In the genomic region with DNA sequence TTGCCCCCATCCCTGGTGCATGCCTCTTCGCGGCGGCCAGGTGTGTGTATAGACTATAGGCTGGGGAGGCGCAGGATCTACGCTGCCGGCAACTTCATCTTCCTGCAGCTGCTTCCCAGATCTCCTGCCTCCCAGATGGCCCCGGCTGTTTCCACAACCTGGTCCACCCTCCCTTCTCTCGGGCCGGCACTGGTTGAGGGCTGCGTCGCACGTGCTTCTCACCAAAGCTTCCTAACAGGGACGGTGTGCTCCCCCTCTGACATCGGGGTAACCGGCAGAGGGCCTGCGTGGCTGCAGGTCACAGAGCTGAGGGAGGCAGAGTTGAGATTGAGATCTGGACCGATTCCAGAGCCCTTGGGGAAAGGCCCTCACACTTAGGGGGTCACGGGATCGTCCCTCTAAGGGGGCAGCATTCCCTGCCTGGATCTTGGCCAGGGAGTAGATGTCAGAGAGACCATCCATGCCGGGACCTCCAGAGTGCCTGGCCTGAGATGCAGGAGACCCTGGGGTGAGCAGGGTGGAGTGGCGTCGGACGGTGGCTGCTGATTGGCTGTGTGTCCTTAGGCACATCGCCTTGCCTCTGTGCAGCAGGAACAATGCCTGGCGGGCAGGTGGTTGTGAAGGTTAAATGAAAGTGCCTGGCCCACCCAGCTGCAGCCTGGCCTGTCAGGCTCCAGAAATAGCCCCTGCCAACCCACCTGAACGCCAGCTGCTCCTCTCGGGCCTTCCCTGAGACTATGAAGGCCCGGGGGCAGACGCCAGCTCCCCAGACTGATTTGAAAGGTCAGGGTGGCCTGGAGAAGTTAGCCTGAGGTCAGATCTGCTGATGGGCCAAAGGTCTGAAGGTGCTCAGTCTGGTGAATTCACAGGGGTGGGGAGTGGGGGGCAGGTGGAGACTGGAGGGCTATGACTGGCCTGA, we compare ENCODE assay signal across 1 cellular context.
TF ChIP-seq lines count a peak whose summit lies in the region.

No MANE protein-coding gene starts in this region.

TF ChIP-seq in GM23338, 12 proteins besides CTCF, POLR2A, EP300 and RAD21 (continued from another document):
- TF ChIP-seq, protein P1, sequence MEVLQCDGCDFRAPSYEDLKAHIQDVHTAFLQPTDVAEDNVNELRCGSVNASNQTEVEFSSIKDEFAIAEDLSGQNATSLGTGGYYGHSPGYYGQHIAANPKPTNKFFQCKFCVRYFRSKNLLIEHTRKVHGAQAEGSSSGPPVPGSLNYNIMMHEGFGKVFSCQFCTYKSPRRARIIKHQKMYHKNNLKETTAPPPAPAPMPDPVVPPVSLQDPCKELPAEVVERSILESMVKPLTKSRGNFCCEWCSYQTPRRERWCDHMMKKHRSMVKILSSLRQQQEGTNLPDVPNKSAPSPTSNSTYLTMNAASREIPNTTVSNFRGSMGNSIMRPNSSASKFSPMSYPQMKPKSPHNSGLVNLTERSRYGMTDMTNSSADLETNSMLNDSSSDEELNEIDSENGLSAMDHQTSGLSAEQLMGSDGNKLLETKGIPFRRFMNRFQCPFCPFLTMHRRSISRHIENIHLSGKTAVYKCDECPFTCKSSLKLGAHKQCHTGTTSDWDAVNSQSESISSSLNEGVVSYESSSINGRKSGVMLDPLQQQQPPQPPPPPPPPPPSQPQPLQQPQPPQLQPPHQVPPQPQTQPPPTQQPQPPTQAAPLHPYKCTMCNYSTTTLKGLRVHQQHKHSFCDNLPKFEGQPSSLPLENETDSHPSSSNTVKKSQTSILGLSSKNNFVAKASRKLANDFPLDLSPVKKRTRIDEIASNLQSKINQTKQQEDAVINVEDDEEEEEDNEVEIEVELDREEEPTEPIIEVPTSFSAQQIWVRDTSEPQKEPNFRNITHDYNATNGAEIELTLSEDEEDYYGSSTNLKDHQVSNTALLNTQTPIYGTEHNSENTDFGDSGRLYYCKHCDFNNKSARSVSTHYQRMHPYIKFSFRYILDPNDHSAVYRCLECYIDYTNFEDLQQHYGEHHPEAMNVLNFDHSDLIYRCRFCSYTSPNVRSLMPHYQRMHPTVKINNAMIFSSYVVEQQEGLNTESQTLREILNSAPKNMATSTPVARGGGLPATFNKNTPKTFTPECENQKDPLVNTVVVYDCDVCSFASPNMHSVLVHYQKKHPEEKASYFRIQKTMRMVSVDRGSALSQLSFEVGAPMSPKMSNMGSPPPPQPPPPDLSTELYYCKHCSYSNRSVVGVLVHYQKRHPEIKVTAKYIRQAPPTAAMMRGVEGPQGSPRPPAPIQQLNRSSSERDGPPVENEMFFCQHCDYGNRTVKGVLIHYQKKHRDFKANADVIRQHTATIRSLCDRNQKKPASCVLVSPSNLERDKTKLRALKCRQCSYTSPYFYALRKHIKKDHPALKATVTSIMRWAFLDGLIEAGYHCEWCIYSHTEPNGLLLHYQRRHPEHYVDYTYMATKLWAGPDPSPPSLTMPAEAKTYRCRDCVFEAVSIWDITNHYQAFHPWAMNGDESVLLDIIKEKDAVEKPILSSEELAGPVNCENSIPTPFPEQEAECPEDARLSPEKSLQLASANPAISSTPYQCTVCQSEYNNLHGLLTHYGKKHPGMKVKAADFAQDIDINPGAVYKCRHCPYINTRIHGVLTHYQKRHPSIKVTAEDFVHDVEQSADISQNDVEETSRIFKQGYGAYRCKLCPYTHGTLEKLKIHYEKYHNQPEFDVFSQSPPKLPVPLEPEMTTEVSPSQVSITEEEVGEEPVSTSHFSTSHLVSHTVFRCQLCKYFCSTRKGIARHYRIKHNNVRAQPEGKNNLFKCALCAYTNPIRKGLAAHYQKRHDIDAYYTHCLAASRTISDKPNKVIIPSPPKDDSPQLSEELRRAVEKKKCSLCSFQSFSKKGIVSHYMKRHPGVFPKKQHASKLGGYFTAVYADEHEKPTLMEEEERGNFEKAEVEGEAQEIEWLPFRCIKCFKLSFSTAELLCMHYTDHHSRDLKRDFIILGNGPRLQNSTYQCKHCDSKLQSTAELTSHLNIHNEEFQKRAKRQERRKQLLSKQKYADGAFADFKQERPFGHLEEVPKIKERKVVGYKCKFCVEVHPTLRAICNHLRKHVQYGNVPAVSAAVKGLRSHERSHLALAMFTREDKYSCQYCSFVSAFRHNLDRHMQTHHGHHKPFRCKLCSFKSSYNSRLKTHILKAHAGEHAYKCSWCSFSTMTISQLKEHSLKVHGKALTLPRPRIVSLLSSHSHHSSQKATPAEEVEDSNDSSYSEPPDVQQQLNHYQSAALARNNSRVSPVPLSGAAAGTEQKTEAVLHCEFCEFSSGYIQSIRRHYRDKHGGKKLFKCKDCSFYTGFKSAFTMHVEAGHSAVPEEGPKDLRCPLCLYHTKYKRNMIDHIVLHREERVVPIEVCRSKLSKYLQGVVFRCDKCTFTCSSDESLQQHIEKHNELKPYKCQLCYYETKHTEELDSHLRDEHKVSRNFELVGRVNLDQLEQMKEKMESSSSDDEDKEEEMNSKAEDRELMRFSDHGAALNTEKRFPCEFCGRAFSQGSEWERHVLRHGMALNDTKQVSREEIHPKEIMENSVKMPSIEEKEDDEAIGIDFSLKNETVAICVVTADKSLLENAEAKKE (CRISPR knock-in tag; IDR thresholded peaks at IDR 0.05) = no peak
- TF ChIP-seq, protein P2, sequence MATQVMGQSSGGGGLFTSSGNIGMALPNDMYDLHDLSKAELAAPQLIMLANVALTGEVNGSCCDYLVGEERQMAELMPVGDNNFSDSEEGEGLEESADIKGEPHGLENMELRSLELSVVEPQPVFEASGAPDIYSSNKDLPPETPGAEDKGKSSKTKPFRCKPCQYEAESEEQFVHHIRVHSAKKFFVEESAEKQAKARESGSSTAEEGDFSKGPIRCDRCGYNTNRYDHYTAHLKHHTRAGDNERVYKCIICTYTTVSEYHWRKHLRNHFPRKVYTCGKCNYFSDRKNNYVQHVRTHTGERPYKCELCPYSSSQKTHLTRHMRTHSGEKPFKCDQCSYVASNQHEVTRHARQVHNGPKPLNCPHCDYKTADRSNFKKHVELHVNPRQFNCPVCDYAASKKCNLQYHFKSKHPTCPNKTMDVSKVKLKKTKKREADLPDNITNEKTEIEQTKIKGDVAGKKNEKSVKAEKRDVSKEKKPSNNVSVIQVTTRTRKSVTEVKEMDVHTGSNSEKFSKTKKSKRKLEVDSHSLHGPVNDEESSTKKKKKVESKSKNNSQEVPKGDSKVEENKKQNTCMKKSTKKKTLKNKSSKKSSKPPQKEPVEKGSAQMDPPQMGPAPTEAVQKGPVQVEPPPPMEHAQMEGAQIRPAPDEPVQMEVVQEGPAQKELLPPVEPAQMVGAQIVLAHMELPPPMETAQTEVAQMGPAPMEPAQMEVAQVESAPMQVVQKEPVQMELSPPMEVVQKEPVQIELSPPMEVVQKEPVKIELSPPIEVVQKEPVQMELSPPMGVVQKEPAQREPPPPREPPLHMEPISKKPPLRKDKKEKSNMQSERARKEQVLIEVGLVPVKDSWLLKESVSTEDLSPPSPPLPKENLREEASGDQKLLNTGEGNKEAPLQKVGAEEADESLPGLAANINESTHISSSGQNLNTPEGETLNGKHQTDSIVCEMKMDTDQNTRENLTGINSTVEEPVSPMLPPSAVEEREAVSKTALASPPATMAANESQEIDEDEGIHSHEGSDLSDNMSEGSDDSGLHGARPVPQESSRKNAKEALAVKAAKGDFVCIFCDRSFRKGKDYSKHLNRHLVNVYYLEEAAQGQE (IDR thresholded peaks at IDR 0.05; ENCODE audit: unreplicated experiment) = peak; percentile 34
- TF ChIP-seq CREB1 (CRISPR knock-in tag; IDR thresholded peaks at IDR 0.05; ENCODE audit: low read depth) = no peak
